12 cellular contexts compared by ENCODE assay signal in the genomic region with DNA sequence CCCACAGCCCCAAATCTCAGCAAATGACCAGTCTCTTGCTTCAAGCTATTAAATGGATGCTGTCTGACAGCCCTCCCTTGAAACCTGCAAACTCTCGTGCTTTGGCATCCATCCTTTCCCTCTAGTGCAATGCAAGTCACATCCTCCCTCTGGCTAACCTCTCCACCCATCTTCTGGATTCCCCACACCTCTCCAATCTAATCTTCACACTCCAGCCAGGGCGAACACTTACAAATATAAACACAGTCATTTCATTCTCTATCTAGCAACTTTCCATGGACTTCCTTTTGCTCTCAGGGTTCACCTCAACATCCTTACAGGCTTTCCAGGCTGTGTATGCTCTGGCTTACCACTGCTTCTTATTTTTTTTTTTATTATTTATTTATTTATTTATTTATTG. TPM values are rescaled to one million over a fixed set of nuclear protein-coding genes. Genes with fewer than 3 reads are reported as not detected.
DNase-seq lines count a peak whose midpoint lies in the region; ATAC-seq and TF ChIP-seq lines count a peak whose summit lies in the region.
"Had no signal": no experiment of that assay in that cellular context is flagged by ENCODE, and none has a peak within 500 bp of the region (broad histone marks: within the 10 kb centered on the region; RNA-seq: fewer than 3 reads in every experiment).

No MANE protein-coding gene starts in this region.

- in situ Hi-C loops in GM23248 (cut with MboI): no loop called here

- H3K36me3 Mint-ChIP-seq in activated CD4-positive, alpha-beta memory T cell treated with anti-CD3 and anti-CD28 coated beads, Interleukin-2, amount 10 ng/mL, durations not matched to agents 7 days and 5 days (ENCODE audit: low read depth): peaks cover 12% of the 10 kb centered on the region
- no peaks in the 10 kb centered on the region for H3K36me3 Mint-ChIP-seq in activated CD4-positive, alpha-beta memory T cell treated with anti-CD3 and anti-CD28 coated beads for 36 hours
- H3K36me3 Mint-ChIP-seq in activated naive CD8-positive, alpha-beta T cell treated with anti-CD3 and anti-CD28 coated beads, Interleukin-2, amount 10 ng/mL, durations not matched to agents 7 days and 5 days: peaks cover 4% of the 10 kb centered on the region
- no peaks in the 10 kb centered on the region for H3K36me3 Mint-ChIP-seq in osteocyte (ENCODE audit: unreplicated experiment)

- H2AFZ ChIP-seq in GM23248: peak overlapping the region; percentile 100

- H3K27ac ChIP-seq in GM23248: no peak overlapping the region

- intact Hi-C loops in activated CD4-positive, alpha-beta memory T cell treated with anti-CD3 and anti-CD28 coated beads for 36 hours (cut with micrococcal nuclease): loop anchor here (2.0 kb wide), 1 partner anchor 201 kb away; no protein-coding TSS in a partner anchor

- no peaks in the 10 kb centered on the region for H3K9me2 ChIP-seq in GM23248 (ENCODE audit: insufficient read depth)

- H3K36me3 ChIP-seq in GM23248 (ENCODE audit: low read depth) (no peaks in the 10 kb centered on the region), H7 (replicated peaks; ENCODE audit: control insufficient read depth, insufficient read depth, low read length) (no peaks in the 10 kb centered on the region)

- DNase-seq in activated CD4-positive, alpha-beta memory T cell treated with anti-CD3 and anti-CD28 coated beads, Interleukin-2, amount 10 ng/mL, durations not matched to agents 7 days and 5 days: no peak
- no peak for DNase-seq in activated CD4-positive, alpha-beta memory T cell treated with anti-CD3 and anti-CD28 coated beads for 36 hours
- DNase-seq in GM23248 (no peak), osteocyte (ENCODE audit: extremely low spot score, unreplicated experiment) (no peak), H7 (no peak), NK-92 (lab: John Stamatoyannopoulos, UW; ENCODE audit: unreplicated experiment) (no peak), NOMO-1 (lab: John Stamatoyannopoulos, UW; ENCODE audit: unreplicated experiment in 2 of 2) (no peak)
- DNase-seq in activated naive CD8-positive, alpha-beta T cell treated with anti-CD3 and anti-CD28 coated beads, Interleukin-2, amount 10 ng/mL, durations not matched to agents 7 days and 5 days: no peak
- DNase-seq: mucosa of descending colon, NCI-H1048, trophoblast cell had no signal

- H3K4me3 Mint-ChIP-seq in activated CD4-positive, alpha-beta memory T cell treated with anti-CD3 and anti-CD28 coated beads, Interleukin-2, amount 10 ng/mL, durations not matched to agents 7 days and 5 days: peak overlapping the region; percentile 53
- no peak overlapping the region for H3K4me3 Mint-ChIP-seq in activated CD4-positive, alpha-beta memory T cell treated with anti-CD3 and anti-CD28 coated beads for 36 hours
- peak overlapping the region; percentile 28 for H3K4me3 Mint-ChIP-seq in activated naive CD8-positive, alpha-beta T cell treated with anti-CD3 and anti-CD28 coated beads, Interleukin-2, amount 10 ng/mL, durations not matched to agents 7 days and 5 days
- peak overlapping the region; percentile 55 for H3K4me3 Mint-ChIP-seq in osteocyte (ENCODE audit: unreplicated experiment)

- POLR2A ChIA-PET in activated CD4-positive, alpha-beta memory T cell treated with anti-CD3 and anti-CD28 coated beads, Interleukin-2, amount 10 ng/mL, durations not matched to agents 7 days and 5 days (lab: Charles Lee): interaction anchor here (3.3 kb wide), 1 partner anchor 10 kb away, joined by 37 read pairs; the partner anchor contains the start of gene NARS1
- POLR2A ChIA-PET in activated CD4-positive, alpha-beta memory T cell treated with anti-CD3 and anti-CD28 coated beads for 36 hours (lab: Charles Lee): interaction anchor here (2.4 kb wide), 1 partner anchor 10 kb away, joined by 19 read pairs; the partner anchor contains the start of gene NARS1
- POLR2A ChIA-PET in activated naive CD8-positive, alpha-beta T cell treated with anti-CD3 and anti-CD28 coated beads, Interleukin-2, amount 10 ng/mL, durations not matched to agents 7 days and 5 days (lab: Charles Lee): interaction anchor here (1.5 kb wide), 1 partner anchor 11 kb away, joined by 5 read pairs; no protein-coding TSS in a partner anchor

- no peaks in the 10 kb centered on the region for H3K9me3 Mint-ChIP-seq in activated CD4-positive, alpha-beta memory T cell treated with anti-CD3 and anti-CD28 coated beads, Interleukin-2, amount 10 ng/mL, durations not matched to agents 7 days and 5 days
- H3K9me3 Mint-ChIP-seq in activated CD4-positive, alpha-beta memory T cell treated with anti-CD3 and anti-CD28 coated beads for 36 hours: no peaks in the 10 kb centered on the region
- H3K9me3 Mint-ChIP-seq in activated naive CD8-positive, alpha-beta T cell treated with anti-CD3 and anti-CD28 coated beads, Interleukin-2, amount 10 ng/mL, durations not matched to agents 7 days and 5 days: no peaks in the 10 kb centered on the region
- H3K9me3 Mint-ChIP-seq in osteocyte (ENCODE audit: unreplicated experiment): no peaks in the 10 kb centered on the region

- no peak overlapping the region for H3K27ac Mint-ChIP-seq in activated CD4-positive, alpha-beta memory T cell treated with anti-CD3 and anti-CD28 coated beads, Interleukin-2, amount 10 ng/mL, durations not matched to agents 7 days and 5 days
- no peak overlapping the region for H3K27ac Mint-ChIP-seq in activated CD4-positive, alpha-beta memory T cell treated with anti-CD3 and anti-CD28 coated beads for 36 hours
- H3K27ac Mint-ChIP-seq in activated naive CD8-positive, alpha-beta T cell treated with anti-CD3 and anti-CD28 coated beads, Interleukin-2, amount 10 ng/mL, durations not matched to agents 7 days and 5 days: peak overlapping the region; percentile 18
- H3K27ac Mint-ChIP-seq in osteocyte (ENCODE audit: unreplicated experiment): peak overlapping the region; percentile 25

- no peaks in the 10 kb centered on the region for H3K27me3 Mint-ChIP-seq in activated CD4-positive, alpha-beta memory T cell treated with anti-CD3 and anti-CD28 coated beads, Interleukin-2, amount 10 ng/mL, durations not matched to agents 7 days and 5 days
- no peaks in the 10 kb centered on the region for H3K27me3 Mint-ChIP-seq in activated CD4-positive, alpha-beta memory T cell treated with anti-CD3 and anti-CD28 coated beads for 36 hours
- H3K27me3 Mint-ChIP-seq in activated naive CD8-positive, alpha-beta T cell treated with anti-CD3 and anti-CD28 coated beads, Interleukin-2, amount 10 ng/mL, durations not matched to agents 7 days and 5 days: no peaks in the 10 kb centered on the region
- H3K27me3 Mint-ChIP-seq in osteocyte (ENCODE audit: unreplicated experiment): no peaks in the 10 kb centered on the region

- H3K4me3 ChIP-seq in GM23248 (peak overlapping the region; percentile 83; the same call in 1 of the 2 replicates), H7 (ENCODE audit: insufficient read depth, low read depth, low read length) (no peak overlapping the region)
- H3K4me3 ChIP-seq: mucosa of descending colon had no signal

- ATAC-seq in activated naive CD8-positive, alpha-beta T cell treated with anti-CD3 and anti-CD28 coated beads, Interleukin-2, amount 10 ng/mL, durations not matched to agents 7 days and 5 days (ENCODE audit: low read depth): no peak
- ATAC-seq: mucosa of descending colon, sciatic nerve had no signal

- no peak for TF ChIP-seq CTCF in osteocyte (IDR thresholded peaks at IDR 0.05)

- no peak overlapping the region for H3K9ac ChIP-seq in GM23248

- H3K4me2 ChIP-seq in GM23248 (ENCODE audit: unreplicated experiment): no peak overlapping the region

- H3K27me3 ChIP-seq in GM23248 (replicated peaks; ENCODE audit: insufficient read depth): no peaks in the 10 kb centered on the region
- H3K27me3 ChIP-seq in H7 (ENCODE audit: control insufficient read depth, insufficient read depth, low read length): no peaks in the 10 kb centered on the region

- no peaks in the 10 kb centered on the region for H4K20me1 ChIP-seq in GM23248 (ENCODE audit: insufficient read depth)

- H3F3A ChIP-seq in GM23248 (ENCODE audit: insufficient read depth): peaks cover 12% of the 10 kb centered on the region; the same call in 1 of the 2 replicates

- peaks cover 12% of the 10 kb centered on the region for H3K4me1 ChIP-seq in GM23248 (ENCODE audit: insufficient read depth)

- CTCF ChIA-PET in activated CD4-positive, alpha-beta memory T cell treated with anti-CD3 and anti-CD28 coated beads, Interleukin-2, amount 10 ng/mL, durations not matched to agents 7 days and 5 days (lab: Charles Lee): interaction anchor here (1.1 kb wide), 1 partner anchor 12 kb away, joined by 4 read pairs; no protein-coding TSS in a partner anchor
- CTCF ChIA-PET in activated CD4-positive, alpha-beta memory T cell treated with anti-CD3 and anti-CD28 coated beads for 36 hours (lab: Charles Lee): interaction anchor here (0.8 to 1.8 kb wide), 2 partner anchors 10 to 40 kb away, joined by 3 to 6 read pairs; partner anchors contain the start of gene NARS1

- peaks cover 17% of the 10 kb centered on the region for H3K4me1 Mint-ChIP-seq in activated CD4-positive, alpha-beta memory T cell treated with anti-CD3 and anti-CD28 coated beads, Interleukin-2, amount 10 ng/mL, durations not matched to agents 7 days and 5 days
- H3K4me1 Mint-ChIP-seq in activated CD4-positive, alpha-beta memory T cell treated with anti-CD3 and anti-CD28 coated beads for 36 hours (ENCODE audit: low read depth): peaks cover 12% of the 10 kb centered on the region
- peaks cover 16% of the 10 kb centered on the region for H3K4me1 Mint-ChIP-seq in activated naive CD8-positive, alpha-beta T cell treated with anti-CD3 and anti-CD28 coated beads, Interleukin-2, amount 10 ng/mL, durations not matched to agents 7 days and 5 days
- H3K4me1 Mint-ChIP-seq in osteocyte (ENCODE audit: unreplicated experiment): peaks cover 24% of the 10 kb centered on the region

- 79 to 81% methylated on average over 2 of the region's 2 CpGs for WGBS in GM23248 (ENCODE audit: low coverage in 1 of 2, low lambda C conversion rate in 2 of 2, missing lambda C conversion rate in 2 of 2), 2 experiments

- no peaks in the 10 kb centered on the region for H3K79me2 ChIP-seq in GM23248 (ENCODE audit: insufficient read depth)

- H3K9me3 ChIP-seq in GM23248 (ENCODE audit: low read depth): no peaks in the 10 kb centered on the region
- H3K9me3 ChIP-seq: mucosa of descending colon had no signal

RNA-seq across cellular contexts. Expression of gene NARS1, which starts 10.1 kb away (rescaled TPM):
- total RNA-seq in activated CD4-positive, alpha-beta memory T cell treated with anti-CD3 and anti-CD28 coated beads, Interleukin-2, amount 10 ng/mL, durations not matched to agents 7 days and 5 days: 10 to 100 TPM; 92.4 to 98.3 TPM
- 100 to 1,000 TPM; 100 to 105 TPM for total RNA-seq in activated CD4-positive, alpha-beta memory T cell treated with anti-CD3 and anti-CD28 coated beads for 36 hours
- total RNA-seq in GM23248 (2014; rRNA removed; shearing (Covaris generic)): 219 and 260 TPM in 2 replicates
- 197 and 201 TPM in 2 replicates for polyA plus RNA-seq in GM23248 (2016; fragmentation: Nextera tagmentation; extraction: Ambion mirVana)
- total RNA-seq in activated naive CD8-positive, alpha-beta T cell treated with anti-CD3 and anti-CD28 coated beads, Interleukin-2, amount 10 ng/mL, durations not matched to agents 7 days and 5 days: 10 to 100 TPM; 86.3 to 96.1 TPM
- total RNA-seq in osteocyte: 130 and 143 TPM in 2 replicates
- total RNA-seq in H7 (2014; rRNA removed; shearing (Covaris generic)): 198 and 205 TPM in 2 replicates

RNA-seq across cellular contexts. Expression of gene FECH, which starts 45.2 kb away (rescaled TPM):
- 10 to 100 TPM; 14.4 to 18.1 TPM for total RNA-seq in activated CD4-positive, alpha-beta memory T cell treated with anti-CD3 and anti-CD28 coated beads, Interleukin-2, amount 10 ng/mL, durations not matched to agents 7 days and 5 days
- total RNA-seq in activated CD4-positive, alpha-beta memory T cell treated with anti-CD3 and anti-CD28 coated beads for 36 hours: 10 to 100 TPM; 17.5 to 20.2 TPM
- total RNA-seq in GM23248 (2014; rRNA removed; shearing (Covaris generic)): 25.4 and 56.8 TPM in 2 replicates
- 32.5 and 33.4 TPM in 2 replicates for polyA plus RNA-seq in GM23248 (2016; fragmentation: Nextera tagmentation; extraction: Ambion mirVana)
- total RNA-seq in activated naive CD8-positive, alpha-beta T cell treated with anti-CD3 and anti-CD28 coated beads, Interleukin-2, amount 10 ng/mL, durations not matched to agents 7 days and 5 days: 10 to 100 TPM; 23.2 to 23.6 TPM
- total RNA-seq in osteocyte: 28.0 and 31.8 TPM in 2 replicates
- total RNA-seq in H7 (2014; rRNA removed; shearing (Covaris generic)): 30.4 and 33.0 TPM in 2 replicates

Comparison
In these comparisons a context has a peak if more than half of its experiments do, and no peak if none do; other contexts are left out.
1. H3K27ac Mint-ChIP-seq: peak in activated naive CD8-positive, alpha-beta T cell treated with anti-CD3 and anti-CD28 coated beads, Interleukin-2, amount 10 ng/mL, durations not matched to agents 7 days and 5 days (single experiment) and osteocyte (single experiment); none in activated CD4-positive, alpha-beta memory T cell treated with anti-CD3 and anti-CD28 coated beads, Interleukin-2, amount 10 ng/mL, durations not matched to agents 7 days and 5 days (single experiment) and activated CD4-positive, alpha-beta memory T cell treated with anti-CD3 and anti-CD28 coated beads for 36 hours (single experiment).